Comparison of ENCODE assay signal across 15 cellular contexts in genomic region chr9:113988951-113989780, GRCh38.
A peak's percentile ranks its signal among the peaks of the same experiment; 100 is the strongest.
DNase-seq lines count a peak whose midpoint lies in the region; ATAC-seq and TF ChIP-seq lines count a peak whose summit lies in the region.
"Had no signal": no experiment of that assay in that cellular context is flagged by ENCODE, and none has a peak within 500 bp of the region (broad histone marks: within the 10 kb centered on the region; RNA-seq: fewer than 3 reads in every experiment).

No MANE protein-coding gene starts in this region.

- peak overlapping the region in 1 of 2 donors; percentile 61 for H3K27ac ChIP-seq in aorta (ENCODE audit: low read depth in 1 of 2, low read length in 2 of 2)
- H3K27ac ChIP-seq: spleen had no signal

- TF ChIP-seq CTCF in nephron (IDR thresholded peaks at IDR 0.05; ENCODE audit: unreplicated experiment in 3 of 3): no peak
- TF ChIP-seq CTCF in activated CD8-positive, alpha-beta T cell treated with anti-CD3 and anti-CD28 coated beads for 36 hours (IDR thresholded peaks at IDR 0.05): no peak

- POLR2A ChIA-PET in activated CD8-positive, alpha-beta T cell treated with anti-CD3 and anti-CD28 coated beads for 36 hours (lab: Charles Lee): no interaction called here

- peak overlapping the region; percentile 34 for H3K27ac Mint-ChIP-seq in activated naive CD8-positive, alpha-beta T cell
- H3K27ac Mint-ChIP-seq in activated naive CD8-positive, alpha-beta T cell treated with anti-CD3 and anti-CD28 coated beads, Interleukin-2, amount 50 U/mL, for 24 hours: no peak overlapping the region
- peak overlapping the region in 2 of 3 experiments; percentile 57 to 87 for H3K27ac Mint-ChIP-seq in nephron
- H3K27ac Mint-ChIP-seq in T-helper 17 cell: no peak overlapping the region
- H3K27ac Mint-ChIP-seq in activated CD8-positive, alpha-beta T cell treated with anti-CD3 and anti-CD28 coated beads for 36 hours: no peak overlapping the region
- H3K27ac Mint-ChIP-seq: activated CD4-positive, alpha-beta memory T cell treated with anti-CD3 and anti-CD28 coated beads for 36 hours; CD4-positive, alpha-beta T cell had no signal

- DNase-seq in activated naive CD8-positive, alpha-beta T cell treated with anti-CD3 and anti-CD28 coated beads, Interleukin-2, amount 50 U/mL, for 24 hours: no peak
- DNase-seq in Right ventricle myocardium inferior (ENCODE audit: missing footprints) (no peak), aorta (peak; percentile 85 to 89), RPMI8226 (no peak), T-helper 17 cell (no peak)
- DNase-seq in activated CD8-positive, alpha-beta T cell treated with anti-CD3 and anti-CD28 coated beads for 36 hours: no peak
- DNase-seq: 8988T; activated CD4-positive, alpha-beta memory T cell treated with anti-CD3 and anti-CD28 coated beads for 36 hours; CD4-positive, alpha-beta T cell; erythroblast; IMR-90; spleen; stimulated activated naive CD8-positive, alpha-beta T cell treated with anti-CD3 and anti-CD28 coated beads, Interleukin-15, Interleukin-2, amounts not matched to agents 100 U/mL and 50 U/mL, for 24 hours had no signal

- H3K9me3 ChIP-seq in aorta (ENCODE audit: control insufficient read depth, low read length) (no peaks in the 10 kb centered on the region), T-helper 17 cell (ENCODE audit: control insufficient read depth, low read length, poor library complexity, severe bottlenecking) (no peaks in the 10 kb centered on the region)
- H3K9me3 ChIP-seq: spleen had no signal

- H3K4me3 Mint-ChIP-seq in activated naive CD8-positive, alpha-beta T cell: no peak overlapping the region
- H3K4me3 Mint-ChIP-seq in activated naive CD8-positive, alpha-beta T cell treated with anti-CD3 and anti-CD28 coated beads, Interleukin-2, amount 50 U/mL, for 24 hours: no peak overlapping the region
- peak overlapping the region in 1 of 3 experiments; percentile 28 for H3K4me3 Mint-ChIP-seq in nephron
- no peak overlapping the region for H3K4me3 Mint-ChIP-seq in T-helper 17 cell
- H3K4me3 Mint-ChIP-seq in activated CD8-positive, alpha-beta T cell treated with anti-CD3 and anti-CD28 coated beads for 36 hours: no peak overlapping the region
- H3K4me3 Mint-ChIP-seq: activated CD4-positive, alpha-beta memory T cell treated with anti-CD3 and anti-CD28 coated beads for 36 hours; CD4-positive, alpha-beta T cell had no signal

- peaks cover 10% of the 10 kb centered on the region for H3K4me1 Mint-ChIP-seq in activated naive CD8-positive, alpha-beta T cell (ENCODE audit: low read depth)
- H3K4me1 Mint-ChIP-seq in activated naive CD8-positive, alpha-beta T cell treated with anti-CD3 and anti-CD28 coated beads, Interleukin-2, amount 50 U/mL, for 24 hours: peaks cover 14% of the 10 kb centered on the region
- H3K4me1 Mint-ChIP-seq in nephron (peaks cover 71% of the 10 kb centered on the region), T-helper 17 cell (peaks cover 3% of the 10 kb centered on the region)
- peaks cover 8% of the 10 kb centered on the region for H3K4me1 Mint-ChIP-seq in activated CD8-positive, alpha-beta T cell treated with anti-CD3 and anti-CD28 coated beads for 36 hours (ENCODE audit: low read depth)

- no peaks in the 10 kb centered on the region for H3K9me3 Mint-ChIP-seq in activated naive CD8-positive, alpha-beta T cell (ENCODE audit: low read depth)
- H3K9me3 Mint-ChIP-seq in activated naive CD8-positive, alpha-beta T cell treated with anti-CD3 and anti-CD28 coated beads, Interleukin-2, amount 50 U/mL, for 24 hours: no peaks in the 10 kb centered on the region
- no peaks in the 10 kb centered on the region for H3K9me3 Mint-ChIP-seq in nephron
- no peaks in the 10 kb centered on the region for H3K9me3 Mint-ChIP-seq in activated CD8-positive, alpha-beta T cell treated with anti-CD3 and anti-CD28 coated beads for 36 hours
- H3K9me3 Mint-ChIP-seq: activated CD4-positive, alpha-beta memory T cell treated with anti-CD3 and anti-CD28 coated beads for 36 hours; CD4-positive, alpha-beta T cell had no signal

- H3K27me3 ChIP-seq in aorta (ENCODE audit: control insufficient read depth in 1 of 2, insufficient read depth in 2 of 2, low read length in 1 of 2): no peaks in the 10 kb centered on the region
- H3K27me3 ChIP-seq: spleen had no signal

- intact Hi-C loops in Right ventricle myocardium inferior (cut with DNase I) (no loop called here), aorta (cut with DNase I) (loop anchor here in 1 of 2 donors (10.0 kb wide), 1 partner anchor 114 kb away; the partner anchor contains the start of gene ZNF618)
- intact Hi-C loops in activated CD8-positive, alpha-beta T cell treated with anti-CD3 and anti-CD28 coated beads for 36 hours (cut with micrococcal nuclease): no loop called here

- H3K27me3 Mint-ChIP-seq in activated naive CD8-positive, alpha-beta T cell: no peaks in the 10 kb centered on the region
- no peaks in the 10 kb centered on the region for H3K27me3 Mint-ChIP-seq in activated naive CD8-positive, alpha-beta T cell treated with anti-CD3 and anti-CD28 coated beads, Interleukin-2, amount 50 U/mL, for 24 hours
- H3K27me3 Mint-ChIP-seq in nephron (ENCODE audit: low read depth) (no peaks in the 10 kb centered on the region), T-helper 17 cell (peaks cover 11% of the 10 kb centered on the region)
- H3K27me3 Mint-ChIP-seq in activated CD8-positive, alpha-beta T cell treated with anti-CD3 and anti-CD28 coated beads for 36 hours: no peaks in the 10 kb centered on the region
- H3K27me3 Mint-ChIP-seq: activated CD4-positive, alpha-beta memory T cell treated with anti-CD3 and anti-CD28 coated beads for 36 hours; CD4-positive, alpha-beta T cell had no signal

- H3K36me3 ChIP-seq in aorta (ENCODE audit: control insufficient read depth in 1 of 2, insufficient read depth in 2 of 2, low read length in 1 of 2): no peaks in the 10 kb centered on the region

- CTCF ChIA-PET in activated CD8-positive, alpha-beta T cell treated with anti-CD3 and anti-CD28 coated beads for 36 hours (lab: Charles Lee): no interaction called here

- H3K4me1 ChIP-seq in aorta (ENCODE audit: control insufficient read depth in 1 of 2, insufficient read depth in 2 of 2, low read length in 2 of 2): peaks cover 0 to 8% of the 10 kb centered on the region in 2 donors

- H3K36me3 Mint-ChIP-seq in activated naive CD8-positive, alpha-beta T cell: peaks cover 5% of the 10 kb centered on the region
- no peaks in the 10 kb centered on the region for H3K36me3 Mint-ChIP-seq in activated naive CD8-positive, alpha-beta T cell treated with anti-CD3 and anti-CD28 coated beads, Interleukin-2, amount 50 U/mL, for 24 hours (ENCODE audit: low read depth)
- H3K36me3 Mint-ChIP-seq in nephron (ENCODE audit: low read depth): peaks cover 61% of the 10 kb centered on the region
- no peaks in the 10 kb centered on the region for H3K36me3 Mint-ChIP-seq in T-helper 17 cell (ENCODE audit: low read depth)
- no peaks in the 10 kb centered on the region for H3K36me3 Mint-ChIP-seq in activated CD8-positive, alpha-beta T cell treated with anti-CD3 and anti-CD28 coated beads for 36 hours (ENCODE audit: low read depth)
- H3K36me3 Mint-ChIP-seq: activated CD4-positive, alpha-beta memory T cell treated with anti-CD3 and anti-CD28 coated beads for 36 hours had no signal

- no peak for ATAC-seq in activated naive CD8-positive, alpha-beta T cell treated with anti-CD3 and anti-CD28 coated beads, Interleukin-2, amount 50 U/mL, for 24 hours
- ATAC-seq in Right ventricle myocardium inferior (peak; percentile 83), aorta (ENCODE audit: low FRiP score) (peak; percentile 82), T-helper 17 cell (no peak)
- no peak for ATAC-seq in activated CD8-positive, alpha-beta T cell treated with anti-CD3 and anti-CD28 coated beads for 36 hours
- ATAC-seq: stimulated activated naive CD8-positive, alpha-beta T cell treated with anti-CD3 and anti-CD28 coated beads, Interleukin-15, Interleukin-2, amounts not matched to agents 100 U/mL and 50 U/mL, for 24 hours had no signal

- 12 to 16% methylated on average over 14 of the region's 14 CpGs for WGBS in aorta, 2 donors

- H3K4me3 ChIP-seq in aorta (ENCODE audit: low read length in 2 of 2): no peak overlapping the region
- H3K4me3 ChIP-seq: spleen had no signal

Comparison
In these comparisons a context has a peak if more than half of its experiments do, and no peak if none do; other contexts are left out.
1. H3K27ac Mint-ChIP-seq: peak in activated naive CD8-positive, alpha-beta T cell (single experiment) and nephron (2 of 3); none in activated naive CD8-positive, alpha-beta T cell treated with anti-CD3 and anti-CD28 coated beads, Interleukin-2, amount 50 U/mL, for 24 hours (single experiment), T-helper 17 cell (single experiment) and activated CD8-positive, alpha-beta T cell treated with anti-CD3 and anti-CD28 coated beads for 36 hours (single experiment).
2. ATAC-seq: peak in Right ventricle myocardium inferior (single experiment) and aorta (single experiment); none in activated naive CD8-positive, alpha-beta T cell treated with anti-CD3 and anti-CD28 coated beads, Interleukin-2, amount 50 U/mL, for 24 hours (single experiment), T-helper 17 cell (single experiment) and activated CD8-positive, alpha-beta T cell treated with anti-CD3 and anti-CD28 coated beads for 36 hours (single experiment).
3. DNase-seq: peak in aorta (2 of 2); none in activated naive CD8-positive, alpha-beta T cell treated with anti-CD3 and anti-CD28 coated beads, Interleukin-2, amount 50 U/mL, for 24 hours (single experiment), Right ventricle myocardium inferior (single experiment), RPMI8226 (single experiment), T-helper 17 cell (0 of 3) and activated CD8-positive, alpha-beta T cell treated with anti-CD3 and anti-CD28 coated beads for 36 hours (single experiment).